ENCODE assay signal across 26 cellular contexts in the genomic region with DNA sequence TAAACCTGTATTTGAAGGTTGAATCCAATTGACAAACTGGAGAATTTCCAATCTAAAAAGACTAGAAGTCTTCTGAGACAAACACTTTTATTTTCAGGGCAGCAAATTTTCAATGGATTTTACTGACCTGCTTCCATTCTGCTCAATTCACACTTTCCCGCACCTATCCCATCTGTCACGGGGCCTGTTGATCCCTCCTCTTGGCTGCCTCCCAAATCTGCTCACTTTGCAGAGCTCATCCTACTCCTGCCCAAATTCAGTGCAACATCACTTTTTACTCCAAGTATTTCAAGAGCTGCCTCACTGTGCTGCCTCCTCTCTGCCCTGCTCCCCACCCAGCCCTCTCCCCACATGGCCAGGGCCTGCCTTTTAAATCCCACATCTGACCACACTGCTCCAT. TPM values are rescaled to one million over a fixed set of nuclear protein-coding genes. Genes with fewer than 3 reads are reported as not detected.
DNase-seq lines count a peak whose midpoint lies in the region; ATAC-seq and TF ChIP-seq lines count a peak whose summit lies in the region.
"Had no signal": no experiment of that assay in that cellular context is flagged by ENCODE, and none has a peak within 500 bp of the region (broad histone marks: within the 10 kb centered on the region; RNA-seq: fewer than 3 reads in every experiment).

No MANE protein-coding gene starts in this region.

- H4K20me1 ChIP-seq in H9 (ENCODE audit: control insufficient read depth, insufficient read depth, insufficient read length), result no peaks in the 10 kb centered on the region

- H3K23ac ChIP-seq in H9 (ENCODE audit: insufficient read length, low read depth, low read length), result no peak overlapping the region

- no peak for DNase-seq in H9
- peak; percentile 11 for DNase-seq in NCI-H446 treated with DMSO at 0.1 percent for 48 hours (lab: John Stamatoyannopoulos, UW)
- peak; percentile 92 for DNase-seq in cerebellar cortex (ENCODE audit: low spot score)
- peak; percentile 45 for DNase-seq in putamen (ENCODE audit: low spot score)
- no peak for DNase-seq in SKM-1 treated with dmso at 0.1 percent for 144 hours (lab: John Stamatoyannopoulos, UW; ENCODE audit: unreplicated experiment)
- DNase-seq: activated CD4-positive, alpha-beta T cell treated with anti-CD3 and anti-CD28 coated beads, Interleukin-2, amount 10 ng/mL, durations not matched to agents 7 days and 5 days; activated gamma-delta T cell; activated naive CD8-positive, alpha-beta T cell treated with anti-CD3 and anti-CD28 coated beads, Interleukin-2, amount 10 ng/mL, durations not matched to agents 7 days and 5 days; activated T-cell treated with anti-CD3 and anti-CD28 coated beads, Interleukin-2, amount 50 U/mL, for 24 hours; COR-L47; DND-41; GM23248; lower lobe of right lung; NCI-H1048; NCI-H2081 treated with DMSO at 0.1 percent for 48 hours; NCI-H526 treated with DMSO at 0.1 percent for 48 hours; retina; stimulated activated CD4-positive, alpha-beta T cell treated with anti-CD3 and anti-CD28 coated beads, Interleukin-1b, Interleukin-23, amount 100 ng/mL, for 48 hours; stimulated activated CD8-positive, alpha-beta memory T cell treated with anti-CD3 and anti-CD28 coated beads, Interleukin-4, amount 100 ng/mL, for 48 hours had no signal

- H2BK5ac ChIP-seq in H9 (ENCODE audit: insufficient read length, low read length), result no peak overlapping the region

- H2AFZ ChIP-seq in H9 (ENCODE audit: low read length), result no peak overlapping the region
- H2AFZ ChIP-seq: GM23248 had no signal

- no peak overlapping the region for H4K8ac ChIP-seq in H9 (replicated peaks; ENCODE audit: insufficient read length, low read depth, low read length)

- H3K23me2 ChIP-seq in H9 (ENCODE audit: insufficient read length, low read depth, low read length, poor library complexity, severe bottlenecking), result no peaks in the 10 kb centered on the region

- no peak overlapping the region for H2BK15ac ChIP-seq in H9 (ENCODE audit: low read depth, low read length)

- H3K79me1 ChIP-seq in H9 (ENCODE audit: insufficient read depth, low read depth, low read length, poor library complexity, severe bottlenecking), result no peaks in the 10 kb centered on the region

- no peak overlapping the region for H3K18ac ChIP-seq in H9 (ENCODE audit: insufficient read length, low read depth, low read length)

- no peak overlapping the region for H4K91ac ChIP-seq in H9 (ENCODE audit: insufficient read length, low read depth, low read length)

- H3K4ac ChIP-seq in H9 (ENCODE audit: low read depth, low read length), result no peak overlapping the region

- no peak for TF ChIP-seq CTCF in H9 (conservative IDR thresholded peaks at IDR 0.05)

- no peaks in the 10 kb centered on the region for H3K9me3 Mint-ChIP-seq in H9
- H3K9me3 Mint-ChIP-seq: activated CD4-positive, alpha-beta T cell treated with anti-CD3 and anti-CD28 coated beads, Interleukin-2, amount 10 ng/mL, durations not matched to agents 7 days and 5 days; activated naive CD8-positive, alpha-beta T cell treated with anti-CD3 and anti-CD28 coated beads, Interleukin-2, amount 10 ng/mL, durations not matched to agents 7 days and 5 days; activated T-cell treated with anti-CD3 and anti-CD28 coated beads, Interleukin-2, amount 50 U/mL, for 24 hours; central memory CD8-positive, alpha-beta T cell; natural killer cell treated with Interleukin-12 subunit alpha and Interleukin-12 subunit beta and Interleukin-15 and Interleukin-18, amount 100 ng/mL, for 72 hours had no signal

- no peaks in the 10 kb centered on the region for H3K9me3 ChIP-seq in H9 (ENCODE audit: control insufficient read depth, low read depth, low read length)
- H3K9me3 ChIP-seq: BLaER1, lower lobe of right lung, tibial nerve had no signal

- no peak overlapping the region for H3K56ac ChIP-seq in H9 (ENCODE audit: insufficient read length, low read depth, low read length)

- peak overlapping the region; percentile 12 to 77 (median 43); a peak in 5 of 7 replicates for H3K27ac Mint-ChIP-seq in H9
- H3K27ac Mint-ChIP-seq: activated CD4-positive, alpha-beta T cell treated with anti-CD3 and anti-CD28 coated beads, Interleukin-2, amount 10 ng/mL, durations not matched to agents 7 days and 5 days; activated naive CD8-positive, alpha-beta T cell treated with anti-CD3 and anti-CD28 coated beads, Interleukin-2, amount 10 ng/mL, durations not matched to agents 7 days and 5 days; activated T-cell treated with anti-CD3 and anti-CD28 coated beads, Interleukin-2, amount 50 U/mL, for 24 hours; natural killer cell treated with Interleukin-12 subunit alpha and Interleukin-12 subunit beta and Interleukin-15 and Interleukin-18, amount 100 ng/mL, for 72 hours had no signal

- no peaks in the 10 kb centered on the region for H3K79me2 ChIP-seq in H9 (ENCODE audit: insufficient read depth, low read length)

- no peak overlapping the region for H2BK20ac ChIP-seq in H9 (ENCODE audit: low read depth, low read length, poor library complexity, severe bottlenecking)

- H3K4me2 ChIP-seq in H9 (ENCODE audit: insufficient read depth, insufficient read length, low read length), result no peak overlapping the region
- H3K4me2 ChIP-seq: BLaER1, smooth muscle cell had no signal

- no peak overlapping the region for H2BK12ac ChIP-seq in H9 (ENCODE audit: insufficient read length, low read depth, low read length)

- no peaks in the 10 kb centered on the region for H3K27me3 Mint-ChIP-seq in H9 (ENCODE audit: low read depth)

- no peaks in the 10 kb centered on the region for H3K27me3 ChIP-seq in H9 (ENCODE audit: insufficient read depth, low read length)
- H3K27me3 ChIP-seq: BLaER1, tibial nerve had no signal

- peaks cover 2 to 8% (median 4%) of the 10 kb centered on the region in 3 experiments; a peak in 5 of 7 replicates for H3K36me3 Mint-ChIP-seq in H9 (ENCODE audit: insufficient read depth in 1 of 3, low read depth in 3 of 3)
- H3K36me3 Mint-ChIP-seq: activated naive CD8-positive, alpha-beta T cell treated with anti-CD3 and anti-CD28 coated beads, Interleukin-2, amount 10 ng/mL, durations not matched to agents 7 days and 5 days; natural killer cell treated with Interleukin-12 subunit alpha and Interleukin-12 subunit beta and Interleukin-15 and Interleukin-18, amount 100 ng/mL, for 72 hours had no signal

- H3K4me1 Mint-ChIP-seq in H9, result peaks cover 24 to 32% of the 10 kb centered on the region in 2 experiments
- H3K4me1 Mint-ChIP-seq: activated CD4-positive, alpha-beta T cell treated with anti-CD3 and anti-CD28 coated beads, Interleukin-2, amount 10 ng/mL, durations not matched to agents 7 days and 5 days; central memory CD8-positive, alpha-beta T cell had no signal

- no peak overlapping the region for H3K4me3 Mint-ChIP-seq in H9
- H3K4me3 Mint-ChIP-seq: activated CD4-positive, alpha-beta T cell treated with anti-CD3 and anti-CD28 coated beads, Interleukin-2, amount 10 ng/mL, durations not matched to agents 7 days and 5 days; activated naive CD8-positive, alpha-beta T cell treated with anti-CD3 and anti-CD28 coated beads, Interleukin-2, amount 10 ng/mL, durations not matched to agents 7 days and 5 days; activated T-cell treated with anti-CD3 and anti-CD28 coated beads, Interleukin-2, amount 50 U/mL, for 24 hours; central memory CD8-positive, alpha-beta T cell; natural killer cell treated with Interleukin-12 subunit alpha and Interleukin-12 subunit beta and Interleukin-15 and Interleukin-18, amount 100 ng/mL, for 72 hours had no signal

- H2BK120ac ChIP-seq in H9 (ENCODE audit: low read depth, low read length, poor library complexity, severe bottlenecking), result no peak overlapping the region

- H3K27ac ChIP-seq in H9 (ENCODE audit: insufficient read length, low read depth, low read length), result no peak overlapping the region
- H3K27ac ChIP-seq: BLaER1, GM23248, lower lobe of right lung, tibial nerve had no signal

- H3K14ac ChIP-seq in H9 (ENCODE audit: insufficient read depth, low read length), result no peak overlapping the region

- ATAC-seq in HG02840 (IDR thresholded peaks at IDR 0.05; ENCODE audit: low FRiP score, unreplicated experiment) (no peak), GM21723 (IDR thresholded peaks at IDR 0.05; ENCODE audit: unreplicated experiment) (no peak)
- ATAC-seq: lower lobe of right lung; natural killer cell treated with Interleukin-12 subunit alpha and Interleukin-12 subunit beta and Interleukin-15 and Interleukin-18, amount 100 ng/mL, for 72 hours had no signal

- peaks cover 3% of the 10 kb centered on the region for H3K4me1 ChIP-seq in H9 (ENCODE audit: insufficient read depth, low read length)
- H3K4me1 ChIP-seq: BLaER1, lower lobe of right lung, tibial nerve had no signal

- H4K5ac ChIP-seq in H9 (ENCODE audit: insufficient read length, low read depth, low read length), result no peak overlapping the region

- WGBS in H9 (ENCODE audit: extremely low coverage, insufficient read length, low lambda C conversion rate), result no CpG with 5 or more reads among the region's 2 CpGs

- no peak overlapping the region for H3K9ac ChIP-seq in H9 (ENCODE audit: extremely low read depth, insufficient read length, low read length)
- H3K9ac ChIP-seq: BLaER1, GM23248 had no signal

- H3T11ph ChIP-seq in H9 (ENCODE audit: low read length), result no peak overlapping the region

- H2AK5ac ChIP-seq in H9 (ENCODE audit: insufficient read length, low read length), result no peak overlapping the region

RNA-seq across cellular contexts. Expression of a gene that starts 35.1 kb away (rescaled TPM):
- 71.0 and 71.6 TPM in 2 replicates for total RNA-seq in H9 (2021)

Comparison
In these comparisons a context has a peak if more than half of its experiments do, and no peak if none do; other contexts are left out.
1. DNase-seq: peak in NCI-H446 treated with DMSO at 0.1 percent for 48 hours (single experiment), cerebellar cortex (single experiment) and putamen (single experiment); none in H9 (single experiment) and SKM-1 treated with dmso at 0.1 percent for 144 hours (single experiment).